ENCODE assay signal across 19 cellular contexts in the genomic region with DNA sequence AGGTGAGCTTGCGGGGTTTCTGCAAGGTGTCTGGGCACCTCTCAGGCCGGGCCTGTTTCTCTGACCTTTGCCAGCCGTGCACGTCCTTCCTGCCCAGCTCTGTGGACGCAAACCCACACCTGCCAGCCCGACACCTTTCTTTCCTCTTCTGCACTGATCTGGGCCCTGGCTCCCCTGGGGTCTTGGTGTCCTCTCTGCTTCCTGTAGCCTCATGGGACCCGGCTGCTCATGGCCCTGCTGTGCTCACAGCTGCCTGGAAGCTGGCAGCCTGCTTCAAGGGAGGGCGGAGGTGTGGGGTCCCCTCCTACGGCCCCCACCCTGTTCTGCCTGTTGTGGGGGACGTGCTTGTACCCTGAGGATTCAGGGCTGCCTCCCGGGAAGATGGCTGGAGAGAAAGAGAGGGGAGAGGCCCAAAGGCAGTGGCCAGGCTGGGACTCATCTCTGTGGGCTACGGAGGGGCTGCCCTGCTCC.
"Had no signal": no experiment of that assay in that cellular context is flagged by ENCODE, and none has a peak within 500 bp of the region (broad histone marks: within the 10 kb centered on the region; RNA-seq: fewer than 3 reads in every experiment).

No MANE protein-coding gene starts in this region.

- H3K4me3 ChIP-seq: mucosa of descending colon, SJCRH30, upper lobe of right lung had no signal

- H3K27ac ChIP-seq: epithelial cell of prostate, SJCRH30, upper lobe of right lung had no signal

- H3K9me3 ChIP-seq: mucosa of descending colon, SJCRH30, upper lobe of right lung had no signal

- FAIRE-seq: bronchial epithelial cell, frontal cortex, small intestine had no signal

- DNase-seq: activated CD4-positive, alpha-beta T cell treated with anti-CD3 and anti-CD28 coated beads, Interleukin-2, amount 50 U/mL, for 1 hour; activated CD8-positive, alpha-beta memory T cell treated with anti-CD3 and anti-CD28 coated beads, Interleukin-2, amount 10 ng/mL, durations not matched to agents 7 days and 5 days; activated effector memory CD4-positive, alpha-beta T cell treated with Interleukin-2 at 50 U/mL for 16 hours; activated T-cell treated with anti-CD3 and anti-CD28 coated beads, Interleukin-2, amount 50 U/mL, for 4 hours; aorta; dermis blood vessel endothelial cell; mucosa of descending colon; naive thymus-derived CD8-positive, alpha-beta T cell; nucleus accumbens; posterior cingulate gyrus; SJCRH30; small intestine; stimulated activated CD4-positive, alpha-beta T cell treated with anti-CD3 and anti-CD28 coated beads, Interleukin-4, amount 100 ng/mL, for 4 hours; stimulated activated CD8-positive, alpha-beta memory T cell treated with anti-CD3 and anti-CD28 coated beads, Interleukin-4, amount 100 ng/mL, for 48 hours; upper lobe of right lung had no signal

- ATAC-seq: activated CD8-positive, alpha-beta memory T cell treated with anti-CD3 and anti-CD28 coated beads, Interleukin-2, amount 10 ng/mL, durations not matched to agents 7 days and 5 days; activated T-cell treated with anti-CD3 and anti-CD28 coated beads, Interleukin-2, amount 50 U/mL, for 4 hours; left lobe of liver; mucosa of descending colon; naive thymus-derived CD8-positive, alpha-beta T cell; upper lobe of right lung had no signal

- H3K27me3 ChIP-seq: SJCRH30, upper lobe of right lung had no signal
